ENCODE assay signal across 8 cellular contexts in genomic region chr20:35092524-35093244, GRCh38. TPM values are rescaled to one million over a fixed set of nuclear protein-coding genes. Genes with fewer than 3 reads are reported as not detected.
DNase-seq lines count a peak whose midpoint lies in the region; ATAC-seq and TF ChIP-seq lines count a peak whose summit lies in the region.

Gene TRPC4AP (minus strand): TSS chr20:35092807. CDS start chr20:35092781, 26 bp downstream.

- peak within 1 kb of the TSS; percentile 94 for H3K27ac Mint-ChIP-seq in progenitor cell of endocrine pancreas

- peak within 1 kb of the TSS; percentile 43 for H3K27ac ChIP-seq in adipose tissue (ENCODE audit: low read depth, low read length)
- peak within 1 kb of the TSS; percentile 84 to 97 (median 94) for H3K27ac ChIP-seq in heart right ventricle

- H3K9me3 ChIP-seq in heart right ventricle: no peaks in the 10 kb centered on the region

- H3K27me3 ChIP-seq in heart right ventricle: no peaks in the 10 kb centered on the region

- no peaks in the 10 kb centered on the region for H3K9me3 Mint-ChIP-seq in progenitor cell of endocrine pancreas (ENCODE audit: low read depth)

- H3K27me3 Mint-ChIP-seq in progenitor cell of endocrine pancreas: no peaks in the 10 kb centered on the region

- peaks cover 9 to 62% (median 31%) of the 10 kb centered on the region in 9 donors for H3K4me1 ChIP-seq in heart right ventricle

- peaks cover 0 to 17% (median 0%) of the 10 kb centered on the region in 9 donors for H3K36me3 ChIP-seq in heart right ventricle

- 1 to 2% (median 2%) methylated on average over 65 to 69 of the region's 69 CpGs for WGBS in adipose tissue, 3 donors
- 2 to 5% methylated on average over 64 to 69 of the region's 69 CpGs for WGBS in heart right ventricle, 2 donors

- TF ChIP-seq CTCF in GM12873 (IDR thresholded peaks at IDR 0.05; ENCODE audit: insufficient read depth, low read depth, low read length, missing control alignments) (peak; percentile 96), heart right ventricle (IDR thresholded peaks at IDR 0.05) (peak; percentile 95 to 99 (median 98)), progenitor cell of endocrine pancreas (IDR thresholded peaks at IDR 0.05; ENCODE audit: unreplicated experiment) (peak; percentile 100)

- DNase-seq in NCI-H1092 treated with DMSO at 0.1 percent for 48 hours (lab: John Stamatoyannopoulos, UW) (peak; percentile 89), T follicular helper cell (ENCODE audit: low read depth) (peak; percentile 80), heart right ventricle (peak; percentile 88 to 92), progenitor cell of endocrine pancreas (ENCODE audit: low spot score, unreplicated experiment) (peak; percentile 92), ureter (ENCODE audit: low spot score) (peak; percentile 88)

- intact Hi-C loops in heart right ventricle (cut with DNase I): loop anchor here in 8 of 10 donors (2.0 to 10.0 kb wide), 8 partner anchors 55 to 268 kb away; partner anchors contain the start of genes ACSS2 (in 3 of the 8), GGT7 (in 3 of the 8), EDEM2 (in 1 of the 8) and NCOA6 (in 1 of the 8)

- peak within 1 kb of the TSS; percentile 62 to 96 (median 88) for H3K4me3 ChIP-seq in heart right ventricle

- H3K4me3 Mint-ChIP-seq in progenitor cell of endocrine pancreas (ENCODE audit: low read depth): peak within 1 kb of the TSS; percentile 79

- ATAC-seq in HG02623 (IDR thresholded peaks at IDR 0.05; ENCODE audit: unreplicated experiment) (peak; percentile 94), heart right ventricle (peak; percentile 93 to 97 (median 96))

- H3K4me1 Mint-ChIP-seq in progenitor cell of endocrine pancreas (ENCODE audit: low read depth): peaks cover 25% of the 10 kb centered on the region

- peaks cover 3% of the 10 kb centered on the region for H3K36me3 Mint-ChIP-seq in progenitor cell of endocrine pancreas (ENCODE audit: insufficient read depth)

RNA-seq across cellular contexts. Expression of gene TRPC4AP, which starts in this region (rescaled TPM):
- polyA plus RNA-seq in adipose tissue (10 to 100 TPM; 36.1 to 54.5 (median 43.1) TPM), heart right ventricle (10 to 100 TPM; 26.2 to 32.7 TPM)
- total RNA-seq in heart right ventricle (10 to 100 TPM; 32.2 to 46.4 (median 38.5) TPM), progenitor cell of endocrine pancreas (122 and 123 TPM in 2 replicates), ureter (57.5 TPM)

Comparison
In these comparisons a context has a peak if more than half of its experiments do, and no peak if none do; other contexts are left out.
1. Peak in every context shown above with its lines: DNase-seq, ATAC-seq, H3K4me3 ChIP-seq and H3K27ac ChIP-seq.